In the genomic region with DNA sequence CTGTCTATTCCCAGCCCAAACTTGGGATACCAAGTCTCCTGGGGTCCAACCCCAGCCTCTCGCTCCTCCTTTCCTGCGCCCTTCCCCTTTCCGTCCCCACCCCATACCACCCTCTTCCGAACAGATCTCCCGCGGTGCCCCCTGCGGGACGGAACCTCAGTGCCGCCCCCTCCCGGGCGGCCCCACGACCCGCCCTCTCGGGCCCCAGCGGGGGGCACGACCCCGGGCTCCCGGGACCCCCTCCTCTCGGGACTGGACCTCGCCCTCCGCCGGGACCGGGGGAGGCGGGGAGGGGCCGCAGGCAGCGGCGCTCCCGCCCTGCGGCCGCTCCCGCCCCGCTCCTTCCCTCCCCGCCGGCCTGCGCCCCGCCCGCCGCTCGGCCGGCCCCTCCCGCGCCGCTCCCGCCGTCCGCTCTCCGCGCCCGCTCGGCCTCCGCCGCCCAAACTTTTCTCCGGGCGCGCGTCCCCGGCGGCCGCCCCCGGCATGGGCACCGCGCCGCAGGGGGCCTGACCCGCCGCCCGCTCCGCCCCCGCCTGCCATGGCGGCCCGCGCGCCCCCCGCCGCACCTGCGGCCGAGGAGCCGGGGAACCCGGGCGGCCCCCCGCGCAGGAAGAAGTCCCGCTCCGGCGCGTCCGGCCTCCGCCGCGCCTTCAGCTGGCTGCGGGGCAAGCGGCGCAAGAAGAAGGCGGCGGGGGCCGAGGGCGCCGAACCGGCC, we compare ENCODE assay signal across 9 cellular contexts. TPM values are rescaled to one million over a fixed set of nuclear protein-coding genes. Genes with fewer than 3 reads are reported as not detected.
DNase-seq lines count a peak whose midpoint lies in the region; ATAC-seq and TF ChIP-seq lines count a peak whose summit lies in the region.
"Had no signal": no experiment of that assay in that cellular context is flagged by ENCODE, and none has a peak within 500 bp of the region (broad histone marks: within the 10 kb centered on the region; RNA-seq: fewer than 3 reads in every experiment).

No MANE protein-coding gene starts in this region.

- peaks cover 24% of the 10 kb centered on the region for H3K4me1 ChIP-seq in ACC112 (ENCODE audit: control insufficient read depth, insufficient read depth, low read length, unreplicated experiment)

- DNase-seq in glutamatergic neuron (no peak), progenitor cell of endocrine pancreas (ENCODE audit: low spot score, unreplicated experiment) (no peak), DMS79 treated with DMSO at 0.1 percent for 48 hours (lab: John Stamatoyannopoulos, UW) (no peak), anterior cingulate cortex (lab: John Stamatoyannopoulos, UW) (no peak)

- peak overlapping the region; percentile 99 for H2AFZ ChIP-seq in ACC112 (ENCODE audit: low read length, unreplicated experiment)

- peak overlapping the region; percentile 94 for H3K4me3 ChIP-seq in ACC112 (ENCODE audit: low read depth, low read length)
- H3K4me3 ChIP-seq in GM12875 (ENCODE audit: low read depth, low read length) = no peak overlapping the region
- H3K4me3 ChIP-seq in WI38 (ENCODE audit: low read depth, low read length) = peak overlapping the region; percentile 70

- no peaks in the 10 kb centered on the region for H3K36me3 ChIP-seq in ACC112 (ENCODE audit: insufficient read depth, low read length)
- H3K36me3 ChIP-seq: neutrophil had no signal

- H3K27me3 Mint-ChIP-seq in glutamatergic neuron (ENCODE audit: unreplicated experiment) (peaks cover 9% of the 10 kb centered on the region), progenitor cell of endocrine pancreas (no peaks in the 10 kb centered on the region)

- no peak for ATAC-seq in HG02938 (IDR thresholded peaks at IDR 0.05; ENCODE audit: unreplicated experiment)

- H3K36me3 Mint-ChIP-seq in glutamatergic neuron (ENCODE audit: unreplicated experiment) = no peaks in the 10 kb centered on the region
- H3K36me3 Mint-ChIP-seq in progenitor cell of endocrine pancreas (ENCODE audit: insufficient read depth) = peaks cover 8% of the 10 kb centered on the region

- no peaks in the 10 kb centered on the region for H3K27me3 ChIP-seq in ACC112 (ENCODE audit: insufficient read depth, low read length)

- no peaks in the 10 kb centered on the region for H3K79me2 ChIP-seq in ACC112 (ENCODE audit: control insufficient read depth, insufficient read depth, low read length, unreplicated experiment)

- no peak overlapping the region for H3K27ac Mint-ChIP-seq in glutamatergic neuron (ENCODE audit: unreplicated experiment)
- H3K27ac Mint-ChIP-seq in progenitor cell of endocrine pancreas = peak overlapping the region; percentile 95

- H3K4me3 Mint-ChIP-seq in glutamatergic neuron (ENCODE audit: unreplicated experiment) (peak overlapping the region; percentile 83), progenitor cell of endocrine pancreas (ENCODE audit: low read depth) (peak overlapping the region; percentile 85)

- H3K9me3 Mint-ChIP-seq in glutamatergic neuron (ENCODE audit: unreplicated experiment) = peaks cover 4% of the 10 kb centered on the region
- H3K9me3 Mint-ChIP-seq in progenitor cell of endocrine pancreas (ENCODE audit: low read depth) = no peaks in the 10 kb centered on the region

- peak; percentile 29; the same call in 1 of the 2 replicates for TF ChIP-seq CTCF in GM12875 (IDR thresholded peaks at IDR 0.05; ENCODE audit: borderline replicate concordance, insufficient read depth, low read depth, low read length)
- TF ChIP-seq CTCF in WI38 (IDR thresholded peaks at IDR 0.05; ENCODE audit: low read depth, low read length) = peak; percentile 57
- peak; percentile 21 for TF ChIP-seq CTCF in glutamatergic neuron (IDR thresholded peaks at IDR 0.05; ENCODE audit: partially characterized antibody, unreplicated experiment)
- peak; percentile 63 for TF ChIP-seq CTCF in progenitor cell of endocrine pancreas (IDR thresholded peaks at IDR 0.05; ENCODE audit: unreplicated experiment)

- no peak overlapping the region for H3K27ac ChIP-seq in ACC112 (ENCODE audit: low read depth, low read length)
- H3K27ac ChIP-seq: neutrophil had no signal

- H3K4me1 Mint-ChIP-seq in glutamatergic neuron (ENCODE audit: low read depth, unreplicated experiment) (no peaks in the 10 kb centered on the region), progenitor cell of endocrine pancreas (ENCODE audit: low read depth) (peaks cover 18% of the 10 kb centered on the region)

RNA-seq across cellular contexts. Expression of a gene that starts 39.0 kb away (rescaled TPM):
- total RNA-seq in glutamatergic neuron (ENCODE audit: unreplicated experiment) (1.1 TPM), progenitor cell of endocrine pancreas (0.40 TPM in 1 of 2 replicates, not detected in the other)
